In the genomic region with DNA sequence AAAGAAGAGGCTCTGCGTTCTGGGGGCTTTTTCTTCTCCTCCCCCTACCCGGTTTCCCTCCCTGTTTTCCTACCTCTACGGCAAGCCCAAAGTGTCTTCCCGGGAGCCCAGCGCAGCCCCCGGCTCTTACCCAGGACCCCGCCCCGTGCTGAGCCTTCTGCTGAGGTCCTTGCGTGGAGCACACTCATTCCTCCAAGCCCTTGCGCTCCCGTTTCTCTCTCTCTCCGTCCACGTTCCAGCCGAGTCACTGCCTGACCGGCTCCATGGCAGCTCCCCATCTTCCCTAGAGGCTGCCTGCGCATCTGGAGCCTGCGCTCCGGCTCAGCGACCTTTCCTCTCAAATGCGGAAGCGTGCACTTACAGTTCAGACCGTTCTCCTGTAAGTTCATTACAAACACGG, we compare ENCODE assay signal across 23 cellular contexts. TPM values are rescaled to one million over a fixed set of nuclear protein-coding genes. Genes with fewer than 3 reads are reported as not detected.
A peak's percentile ranks its signal among the peaks of the same experiment; 100 is the strongest.
DNase-seq lines count a peak whose midpoint lies in the region; ATAC-seq, FAIRE-seq and TF ChIP-seq lines count a peak whose summit lies in the region.
"Had no signal": no experiment of that assay in that cellular context is flagged by ENCODE, and none has a peak within 500 bp of the region (broad histone marks: within the 10 kb centered on the region; RNA-seq: fewer than 3 reads in every experiment).

No MANE protein-coding gene starts in this region.

- no peak overlapping the region for H3K9ac ChIP-seq in GM12878 (ENCODE audit: control insufficient read depth, insufficient read depth, low read length)

- WGBS in GM12878 (ENCODE audit: insufficient coverage, insufficient replicate concordance, low lambda C conversion rate, missing lambda C conversion rate), result 93% methylated on average over 23 of the region's 23 CpGs

- POLR2A ChIA-PET in GM12878 (lab: Charles Lee), result no interaction called here

- CTCF ChIA-PET in GM12878 (lab: Yijun Ruan, JAX), result no interaction called here

- peaks cover 10 to 31% of the 10 kb centered on the region in 2 experiments; a peak in 3 of 4 replicates for H3K36me3 ChIP-seq in GM12878 (ENCODE audit: control insufficient read depth in 2 of 2, insufficient read depth in 2 of 2, low read length in 1 of 2)
- H3K36me3 ChIP-seq in lower lobe of right lung, result peaks cover 78% of the 10 kb centered on the region

- TF ChIP-seq POLR2A in GM12878 (IDR thresholded peaks at IDR 0.05; ENCODE audit: low read depth, low read length), result peak; percentile 16; the same call in 1 of the 2 replicates

- no peaks in the 10 kb centered on the region for H3K79me2 ChIP-seq in GM12878 (ENCODE audit: control insufficient read depth, insufficient read depth, low read length)

- intact Hi-C loops in GM12878 (cut with micrococcal nuclease; ENCODE audit: unreplicated experiment) (no loop called here), lower lobe of right lung (cut with DNase I) (no loop called here)

- SMC1A ChIA-PET in GM12878 (lab: Charles Lee; ENCODE audit: uncharacterized antibody, unreplicated experiment), result no interaction called here

- ATAC-seq in GM12878 (no peak), lower lobe of right lung (no peak), GM21717 (IDR thresholded peaks at IDR 0.05; ENCODE audit: unreplicated experiment) (no peak)
- ATAC-seq: A549, HepG2, K562 had no signal

- H3K4me2 ChIP-seq in GM12878 (ENCODE audit: control insufficient read depth, insufficient read depth), result no peak overlapping the region
- H3K4me2 ChIP-seq: A549 had no signal

- no TSS peak for BruUV-seq in GM12878 (replicated peaks; lab: Mats Ljungman, UMichigan)

- H3K27ac ChIP-seq in GM12878 (ENCODE audit: control insufficient read depth, insufficient read depth) (no peak overlapping the region), lower lobe of right lung (no peak overlapping the region)
- H3K27ac ChIP-seq: A549, HL-60, Peyer's patch, SJCRH30 had no signal

- TF ChIP-seq CTCF in GM12878 (IDR thresholded peaks at IDR 0.05 in 2 of 3, conservative IDR thresholded peaks at IDR 0.05 in 1 of 3; ENCODE audit: control insufficient read depth in 2 of 3, extremely low read depth in 1 of 3, insufficient read depth in 1 of 3, low read depth in 3 of 3, low read length in 3 of 3), result no peak
- no peak for TF ChIP-seq CTCF in lower lobe of right lung (IDR thresholded peaks at IDR 0.05)

- no peak overlapping the region for H2AFZ ChIP-seq in GM12878 (ENCODE audit: control insufficient read depth, low read depth, low read length)

- no peaks in the 10 kb centered on the region for H3K9me3 ChIP-seq in GM12878 (replicated peaks; ENCODE audit: control insufficient read depth, insufficient read depth, low read length)
- H3K9me3 ChIP-seq in lower lobe of right lung, result no peaks in the 10 kb centered on the region
- H3K9me3 ChIP-seq: A549, BE2C, Peyer's patch, SJCRH30 had no signal

- H3K27me3 ChIP-seq in GM12878 (replicated peaks in 1 of 2; ENCODE audit: control insufficient read depth in 2 of 2, insufficient read depth in 2 of 2, low read length in 1 of 2) (no peaks in the 10 kb centered on the region), lower lobe of right lung (ENCODE audit: low read depth) (no peaks in the 10 kb centered on the region)
- H3K27me3 ChIP-seq: BE2C, Peyer's patch, SJCRH30 had no signal

- in situ Hi-C loops in GM12878 (cut with MboI), result loop anchor here (25.0 kb wide), 1 partner anchor 1482 kb away; a partner anchor contains a TSS

- RAD21 ChIA-PET in GM12878 (lab: Charles Lee; ENCODE audit: unreplicated experiment), result no interaction called here

- no peak for TF ChIP-seq EP300 in GM12878 (IDR thresholded peaks at IDR 0.05; ENCODE audit: borderline replicate concordance in 1 of 2, control insufficient read depth in 1 of 2, low read depth in 2 of 2, low read length in 2 of 2)

- no peak for TF ChIP-seq RAD21 in GM12878 (IDR thresholded peaks at IDR 0.05; ENCODE audit: insufficient read depth, low read depth, low read length)

- H4K20me1 ChIP-seq in GM12878 (ENCODE audit: control insufficient read depth, insufficient read depth), result peaks cover 2% of the 10 kb centered on the region; the same call in 1 of the 2 replicates

- no peak overlapping the region for H3K4me3 ChIP-seq in GM12878
- H3K4me3 ChIP-seq in lower lobe of right lung, result no peak overlapping the region
- H3K4me3 ChIP-seq: A549, K562, Peyer's patch, SJCRH30 had no signal

- H3K4me1 ChIP-seq in GM12878 (ENCODE audit: control insufficient read depth, insufficient read depth, low read length) (no peaks in the 10 kb centered on the region), lower lobe of right lung (no peaks in the 10 kb centered on the region)
- H3K4me1 ChIP-seq: BE2C, Peyer's patch, SJCRH30 had no signal

- peak; percentile 27 for DNase-seq in activated effector memory CD4-positive, alpha-beta T cell treated with anti-CD3 and anti-CD28 coated beads, Interleukin-2, amount 50 U/mL, for 16 hours
- no peak for DNase-seq in activated effector memory CD4-positive, alpha-beta T cell treated with Interleukin-2 at 50 U/mL for 16 hours
- DNase-seq in GM12878 (ENCODE audit: low read depth, low spot score), result no peak
- peak; percentile 43 for DNase-seq in lower lobe of right lung
- DNase-seq in SKM-1 (lab: John Stamatoyannopoulos, UW; ENCODE audit: unreplicated experiment), result no peak
- DNase-seq in KG1 (lab: John Stamatoyannopoulos, UW), result no peak
- DNase-seq: BE2C, DMS79, HCEC 1CT, MM.1S, NCI-H1092, NCI-H1436 treated with DMSO at 0.1 percent for 48 hours, NCI-H2029, NCI-H2171, NCI-H524 treated with DMSO at 0.1 percent for 48 hours, NCI-H82, Peyer's patch, SJCRH30 had no signal

- no peak for FAIRE-seq in GM12878 (lab: Jason Lieb, UNC)
- FAIRE-seq: A549, HepG2, K562 had no signal

TF ChIP-seq in GM12878, 131 proteins besides CTCF, POLR2A, EP300 and RAD21 (continues in another document):
- TF ChIP-seq JUND (IDR thresholded peaks at IDR 0.05; ENCODE audit: low read depth, low read length) (no peak), RB1 (IDR thresholded peaks at IDR 0.05; ENCODE audit: borderline replicate concordance) (no peak), KAT2A (conservative IDR thresholded peaks at IDR 0.05; ENCODE audit: control insufficient read depth, low read depth, low read length) (no peak), EZH2 (IDR thresholded peaks at IDR 0.05; ENCODE audit: borderline replicate concordance, control insufficient read depth, low read depth, low read length) (no peak)

RNA-seq across cellular contexts. Expression of a gene that starts 24.9 kb away (rescaled TPM):
- total RNA-seq in GM12878 (2013; cell fraction: nucleolus; rRNA removed), result 96.3 and 106 TPM in 2 replicates
- total RNA-seq in GM12878 (2014; rRNA removed) (45.0 and 59.7 TPM in 2 replicates), GM12878 (2014; rRNA removed; fragmentation: Illumina TruSeq; extraction: Trizol) (41.3 and 45.8 TPM in 2 replicates), GM12878 (2021) (107 and 111 TPM in 2 replicates), lower lobe of right lung (195 TPM)
- polyA plus RNA-seq in GM12878 (2011; ENCODE audit: low read depth), result 45.1 TPM
- polyA plus RNA-seq in GM12878 (2011; rRNA removed) (103 and 141 TPM in 2 replicates), GM12878 (2014; fragmentation: Illumina TruSeq; extraction: Trizol) (24.3 and 53.1 TPM in 2 replicates), GM12878 (2014; fragmentation: Nextera tagmentation; extraction: Ambion mirVana) (10 to 100 TPM in 1 of 2 experiments, 1 to 10 TPM in 1; 3.7 to 11.4 TPM), GM12878 (2014; rRNA removed) (66.9 and 83.4 TPM in 2 replicates), GM12878 (2016; fragmentation: Nextera tagmentation; extraction: Ambion mirVana) (10 to 100 TPM; 82.1 to 96.8 TPM)
- 143 and 158 TPM in 2 replicates for polyA plus RNA-seq in GM12878 (2011; cell fraction: cytosol; rRNA removed)
- polyA plus RNA-seq in GM12878 (2011; cell fraction: nucleus; rRNA removed), result 133 and 137 TPM in 2 replicates
- polyA plus RNA-seq in GM12878 (2012), result 65.0 and 92.7 TPM in 2 replicates
- 159 and 187 TPM in 2 replicates for polyA minus RNA-seq in GM12878 (2011; rRNA and poly(A)+ RNA removed)
- polyA minus RNA-seq in GM12878 (2011; cell fraction: cytosol; rRNA and poly(A)+ RNA removed), result 38.8 and 43.0 TPM in 2 replicates
- polyA minus RNA-seq in GM12878 (2011; cell fraction: nucleus; rRNA and poly(A)+ RNA removed), result 19.3 and 36.7 TPM in 2 replicates

RNA-seq across cellular contexts. Expression of a gene that starts 34.6 kb away (rescaled TPM):
- 21.9 and 26.3 TPM in 2 replicates for total RNA-seq in GM12878 (2013; cell fraction: nucleolus; rRNA removed)
- 38.1 and 41.9 TPM in 2 replicates for total RNA-seq in GM12878 (2014; rRNA removed)
- 32.5 and 36.3 TPM in 2 replicates for total RNA-seq in GM12878 (2014; rRNA removed; fragmentation: Illumina TruSeq; extraction: Trizol)
- 52.8 and 57.4 TPM in 2 replicates for total RNA-seq in GM12878 (2021)
- polyA plus RNA-seq in GM12878 (2011; ENCODE audit: low read depth), result 9.6 TPM
- polyA plus RNA-seq in GM12878 (2011; rRNA removed), result 15.7 and 19.3 TPM in 2 replicates
- 14.4 and 15.0 TPM in 2 replicates for polyA plus RNA-seq in GM12878 (2011; cell fraction: cytosol; rRNA removed)
- polyA plus RNA-seq in GM12878 (2011; cell fraction: nucleus; rRNA removed), result 18.0 and 25.0 TPM in 2 replicates
- polyA plus RNA-seq in GM12878 (2012), result 17.1 and 18.2 TPM in 2 replicates
- 35.7 and 39.9 TPM in 2 replicates for polyA plus RNA-seq in GM12878 (2014; fragmentation: Illumina TruSeq; extraction: Trizol)
- 1 to 10 TPM; 8.1 to 9.7 TPM for polyA plus RNA-seq in GM12878 (2014; fragmentation: Nextera tagmentation; extraction: Ambion mirVana)
- polyA plus RNA-seq in GM12878 (2014; rRNA removed), result 33.7 and 35.0 TPM in 2 replicates
- polyA plus RNA-seq in GM12878 (2016; fragmentation: Nextera tagmentation; extraction: Ambion mirVana), result 10 to 100 TPM; 45.0 to 47.0 TPM
- polyA minus RNA-seq in GM12878 (2011; rRNA and poly(A)+ RNA removed), result 18.6 and 20.1 TPM in 2 replicates
- 10.2 and 14.6 TPM in 2 replicates for polyA minus RNA-seq in GM12878 (2011; cell fraction: cytosol; rRNA and poly(A)+ RNA removed)
- 5.7 and 11.2 TPM in 2 replicates for polyA minus RNA-seq in GM12878 (2011; cell fraction: nucleus; rRNA and poly(A)+ RNA removed)
- 18.1 TPM for total RNA-seq in lower lobe of right lung

RNA-seq across cellular contexts. Expression of a gene that starts 34.7 kb away (rescaled TPM):
- total RNA-seq in GM12878 (2013; cell fraction: nucleolus; rRNA removed), result 2.1 and 2.7 TPM in 2 replicates
- total RNA-seq in GM12878 (2014; rRNA removed) (0.33 and 0.45 TPM in 2 replicates), GM12878 (2014; rRNA removed; fragmentation: Illumina TruSeq; extraction: Trizol) (0.32 and 0.45 TPM in 2 replicates), GM12878 (2021) (0.38 and 0.48 TPM in 2 replicates), lower lobe of right lung (0.32 TPM)
- 0.17 TPM for polyA plus RNA-seq in GM12878 (2011; ENCODE audit: low read depth)
- polyA plus RNA-seq in GM12878 (2011; rRNA removed) (0.20 and 0.26 TPM in 2 replicates), GM12878 (2014; fragmentation: Illumina TruSeq; extraction: Trizol) (0.21 TPM in 1 of 2 replicates, not detected in the other), GM12878 (2014; fragmentation: Nextera tagmentation; extraction: Ambion mirVana) (under 1 TPM; 0.07 to 0.19 TPM), GM12878 (2014; rRNA removed) (0.53 and 0.81 TPM in 2 replicates), GM12878 (2016; fragmentation: Nextera tagmentation; extraction: Ambion mirVana) (under 1 TPM; 0.32 to 0.53 TPM)
- 0.15 and 0.21 TPM in 2 replicates for polyA plus RNA-seq in GM12878 (2011; cell fraction: cytosol; rRNA removed)
- polyA plus RNA-seq in GM12878 (2011; cell fraction: nucleus; rRNA removed), result 0.06 and 0.10 TPM in 2 replicates
- 0.25 and 0.49 TPM in 2 replicates for polyA plus RNA-seq in GM12878 (2012)
- 0.10 TPM in 1 of 2 replicates, not detected in the other for polyA minus RNA-seq in GM12878 (2011; rRNA and poly(A)+ RNA removed)
- not detected in 2 replicates for polyA minus RNA-seq in GM12878 (2011; cell fraction: cytosol; rRNA and poly(A)+ RNA removed)
- 0.38 TPM in 1 of 2 replicates, not detected in the other for polyA minus RNA-seq in GM12878 (2011; cell fraction: nucleus; rRNA and poly(A)+ RNA removed)

Comparison
In these comparisons a context has a peak if more than half of its experiments do, and no peak if none do; other contexts are left out.
1. DNase-seq: peak in activated effector memory CD4-positive, alpha-beta T cell treated with anti-CD3 and anti-CD28 coated beads, Interleukin-2, amount 50 U/mL, for 16 hours (single experiment) and lower lobe of right lung (single experiment); none in activated effector memory CD4-positive, alpha-beta T cell treated with Interleukin-2 at 50 U/mL for 16 hours (single experiment), GM12878 (single experiment), SKM-1 (single experiment) and KG1 (single experiment).